ENCODE assay signal across 6 cellular contexts in the genomic region with DNA sequence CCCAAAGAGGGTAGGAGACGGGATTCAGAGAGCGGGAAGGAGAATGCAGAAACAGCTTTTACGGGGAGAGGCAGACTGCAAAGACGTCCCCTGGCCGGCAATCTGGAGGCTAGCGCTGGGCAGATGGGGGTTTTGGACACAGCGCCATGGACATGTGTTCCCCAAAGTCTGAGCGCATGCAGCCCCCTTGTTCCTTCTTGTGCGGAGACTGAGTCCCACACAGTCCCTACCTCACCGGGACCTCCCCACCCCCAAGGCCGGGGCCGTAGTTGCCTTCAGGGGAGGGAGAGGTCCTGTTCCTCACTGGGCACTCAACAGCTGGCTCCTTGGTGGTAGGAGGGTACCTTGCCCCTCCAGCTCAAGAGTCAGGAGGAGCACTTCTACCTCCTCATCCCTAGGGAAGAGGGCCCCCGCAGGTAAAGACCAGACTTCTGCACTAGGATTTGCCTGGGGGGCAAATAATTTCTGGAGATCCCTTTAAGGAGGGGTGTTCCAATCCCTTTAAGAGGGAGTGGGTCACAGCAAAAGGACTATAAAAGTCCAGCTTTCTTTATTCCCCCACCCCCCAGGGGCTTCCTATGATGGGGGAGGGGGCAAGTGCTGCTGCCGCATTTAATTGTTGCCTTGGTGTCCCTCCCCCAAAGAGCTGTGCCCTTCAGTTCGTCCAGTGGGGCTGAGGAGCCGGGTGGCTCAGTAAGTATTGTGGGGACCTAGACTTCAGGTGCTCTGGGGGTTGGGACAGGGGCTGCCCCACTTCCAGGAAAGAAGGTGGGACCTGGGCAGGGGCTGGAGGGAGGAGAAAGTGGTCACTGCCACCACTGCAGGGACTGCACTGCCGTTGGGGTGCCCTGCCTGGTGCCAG. TPM values are rescaled to one million over a fixed set of nuclear protein-coding genes. Genes with fewer than 3 reads are reported as not detected.
DNase-seq lines count a peak whose midpoint lies in the region; ATAC-seq, FAIRE-seq and TF ChIP-seq lines count a peak whose summit lies in the region.

No MANE protein-coding gene starts in this region.

- 0 out of 2 replicates have a peak overlapping the region, but pooled peaks have one; percentile 22 for H3K9ac ChIP-seq in HepG2 (ENCODE audit: insufficient read depth, low read depth, low read length)

- FAIRE-seq in HepG2 (lab: Jason Lieb, UNC) = no peak

- H3K4me3 ChIP-seq in HepG2 (replicated peaks in 1 of 3; ENCODE audit: insufficient read depth in 1 of 3, low read depth in 2 of 3, low read length in 3 of 3) (peak overlapping the region in 1 of 3 experiments; percentile 68; a peak in 1 of 6 replicates), right lobe of liver (no peak overlapping the region), iPS DF 6.9 (ENCODE audit: low read length) (peak overlapping the region; percentile 55; the same call in 1 of the 2 replicates)

- no peaks in the 10 kb centered on the region for H3K36me3 ChIP-seq in HepG2 (replicated peaks in 1 of 2; ENCODE audit: control insufficient read depth in 1 of 2, insufficient read depth in 2 of 2, low read length in 2 of 2)
- H3K36me3 ChIP-seq in right lobe of liver = no peaks in the 10 kb centered on the region
- H3K36me3 ChIP-seq in iPS DF 6.9 (ENCODE audit: control insufficient read depth, insufficient read depth, low read length) = no peaks in the 10 kb centered on the region; the same call in 1 of the 2 replicates

- no peak for ATAC-seq in HepG2
- ATAC-seq in right lobe of liver = no peak
- no peak for ATAC-seq in HG03135 (IDR thresholded peaks at IDR 0.05; ENCODE audit: unreplicated experiment)
- no peak for ATAC-seq in HG02798 (IDR thresholded peaks at IDR 0.05; ENCODE audit: poor library complexity, unreplicated experiment)

- DNase-seq in HepG2 (ENCODE audit: low spot score) (no peak), right lobe of liver (no peak), iPS DF 6.9 (ENCODE audit: low read depth, low spot score) (no peak), HPDE6-E6E7 (ENCODE audit: extremely low spot score) (no peak)

- H3K79me2 ChIP-seq in HepG2 (ENCODE audit: insufficient read depth, low read length) = no peaks in the 10 kb centered on the region

- POLR2A ChIA-PET in HepG2 (lab: Yijun Ruan, JAX) = interaction anchor here (0.7 kb wide), 1 partner anchor 18 kb away, joined by 3 read pairs; no protein-coding TSS in a partner anchor

- no peak overlapping the region for H2AFZ ChIP-seq in HepG2 (ENCODE audit: low read length)

- intact Hi-C loops in HepG2 (cut with micrococcal nuclease; ENCODE audit: unreplicated experiment) (no loop called here), right lobe of liver (cut with DNase I) (no loop called here)

- TF ChIP-seq CTCF in HepG2 (CRISPR knock-in tag; IDR thresholded peaks at IDR 0.05) (no peak), right lobe of liver (IDR thresholded peaks at IDR 0.05) (no peak)

- no peaks in the 10 kb centered on the region for H4K20me1 ChIP-seq in HepG2 (ENCODE audit: insufficient read depth, low read length)

- H3K27me3 ChIP-seq in HepG2 (ENCODE audit: control insufficient read depth in 1 of 2, insufficient read depth in 2 of 2, low read length in 2 of 2) = peaks cover 5 to 54% of the 10 kb centered on the region in 2 experiments; a peak in 4 of 5 replicates
- no peaks in the 10 kb centered on the region for H3K27me3 ChIP-seq in right lobe of liver
- H3K27me3 ChIP-seq in iPS DF 6.9 (ENCODE audit: control insufficient read depth, insufficient read depth, low read length) = no peaks in the 10 kb centered on the region; the same call in 1 of the 2 replicates

- peak overlapping the region; percentile 70 for H3K4me2 ChIP-seq in HepG2 (ENCODE audit: low read depth, low read length)

- no peak for TF ChIP-seq RAD21 in HepG2 (CRISPR knock-in tag; IDR thresholded peaks at IDR 0.05)

- H3K27ac ChIP-seq in HepG2 (ENCODE audit: extremely low read length, insufficient read depth, low read length) (no peak overlapping the region), right lobe of liver (no peak overlapping the region), iPS DF 6.9 (ENCODE audit: low read length) (no peak overlapping the region)

- in situ Hi-C loops in HepG2 (cut with HindIII; ENCODE audit: extremely low pct_ligation_motif_present, low pct_unique_long_range_greater_than_20kb) = no loop called here

- TF ChIP-seq POLR2A in HepG2 (IDR thresholded peaks at IDR 0.05; ENCODE audit: insufficient read depth in 1 of 2, low read depth in 2 of 2, low read length in 2 of 2) (no peak), right lobe of liver (IDR thresholded peaks at IDR 0.05) (no peak)

- CTCF ChIA-PET in HepG2 (lab: Yijun Ruan, JAX; ENCODE audit: low intra/inter-chr PET ratio, low total read pairs) = no interaction called here

- H3K9me3 ChIP-seq in HepG2 (ENCODE audit: low read length) = no peaks in the 10 kb centered on the region
- H3K9me3 ChIP-seq in right lobe of liver = no peaks in the 10 kb centered on the region
- H3K9me3 ChIP-seq in iPS DF 6.9 (ENCODE audit: control insufficient read depth, insufficient read depth, low read length) = no peaks in the 10 kb centered on the region

- BruUV-seq in HepG2 (replicated peaks; lab: Mats Ljungman, UMichigan) = no TSS peak

- WGBS in HepG2 (ENCODE audit: low lambda C conversion rate) = 23% methylated on average over 11 of the region's 17 CpGs
- WGBS in right lobe of liver (ENCODE audit: insufficient coverage, low coverage, low lambda C conversion rate, missing lambda C conversion rate) = 8% methylated on average over 9 of the region's 17 CpGs
- WGBS in iPS DF 6.9 (ENCODE audit: insufficient coverage, insufficient read length) = no CpG with 5 or more reads among the region's 17 CpGs

- H3K4me1 ChIP-seq in HepG2 (ENCODE audit: insufficient read depth, low read length) = peaks cover 57% of the 10 kb centered on the region
- H3K4me1 ChIP-seq in right lobe of liver = peaks cover 0 to 10% (median 2%) of the 10 kb centered on the region in 4 donors
- peaks cover 16% of the 10 kb centered on the region for H3K4me1 ChIP-seq in iPS DF 6.9 (ENCODE audit: control insufficient read depth, insufficient read depth, low read length)

- TF ChIP-seq EP300 in HepG2 (IDR thresholded peaks at IDR 0.05; ENCODE audit: low read depth in 2 of 2, low read length in 2 of 2) (no peak), HepG2 (CRISPR knock-in tag; IDR thresholded peaks at IDR 0.05; ENCODE audit: borderline replicate concordance) (no peak)

RNA-seq across cellular contexts. Expression of gene BAHD1, which starts 3.6 kb away (rescaled TPM):
- total RNA-seq in HepG2 (2016; rRNA removed; fragmentation: Illumina TruSeq; extraction: Trizol) = 8.1 and 8.7 TPM in 2 replicates
- total RNA-seq in HepG2 (2016; cell fraction: cytosol; rRNA removed; fragmentation: Illumina TruSeq; extraction: Trizol; ENCODE audit: low read depth) = 1.8 and 1.9 TPM in 2 replicates
- 7.1 and 8.8 TPM in 2 replicates for total RNA-seq in HepG2 (2016; cell fraction: insoluble cytoplasmic fraction; rRNA removed; fragmentation: Illumina TruSeq; extraction: Trizol)
- 4.5 and 4.7 TPM in 2 replicates for total RNA-seq in HepG2 (2016; cell fraction: membrane; rRNA removed; fragmentation: Illumina TruSeq; extraction: Trizol)
- total RNA-seq in HepG2 (2016; cell fraction: nucleus; rRNA removed; fragmentation: Illumina TruSeq; extraction: Trizol) = 9.6 and 13.1 TPM in 2 replicates
- 3.3 and 3.8 TPM in 2 replicates for polyA plus RNA-seq in HepG2 (2011; rRNA removed)
- 2.3 and 2.4 TPM in 2 replicates for polyA plus RNA-seq in HepG2 (2011; cell fraction: cytosol; rRNA removed)
- 9.7 and 10.3 TPM in 2 replicates for polyA plus RNA-seq in HepG2 (2011; cell fraction: nucleus; rRNA removed)
- 6.2 and 8.0 TPM in 2 replicates for polyA plus RNA-seq in HepG2 (2012)
- polyA plus RNA-seq in HepG2 (2016; cell fraction: cytosol; fragmentation: Illumina TruSeq; extraction: Trizol; ENCODE audit: low read depth) = 0.53 and 0.62 TPM in 2 replicates
- 8.2 and 10.1 TPM in 2 replicates for polyA plus RNA-seq in HepG2 (2016; cell fraction: insoluble cytoplasmic fraction; fragmentation: Illumina TruSeq; extraction: Trizol; ENCODE audit: low read depth)
- 2.1 and 2.2 TPM in 2 replicates for polyA plus RNA-seq in HepG2 (2016; cell fraction: membrane; fragmentation: Illumina TruSeq; extraction: Trizol; ENCODE audit: low read depth)
- polyA plus RNA-seq in HepG2 (2016; cell fraction: nucleus; fragmentation: Illumina TruSeq; extraction: Trizol; ENCODE audit: insufficient read depth, low read depth) = 14.7 and 18.8 TPM in 2 replicates
- polyA minus RNA-seq in HepG2 (2011; rRNA and poly(A)+ RNA removed; ENCODE audit: low replicate concordance) = 6.1 and 10.5 TPM in 2 replicates
- 3.0 and 3.5 TPM in 2 replicates for polyA minus RNA-seq in HepG2 (2011; cell fraction: cytosol; rRNA and poly(A)+ RNA removed)
- 5.3 and 9.8 TPM in 2 replicates for polyA minus RNA-seq in HepG2 (2011; cell fraction: nucleus; rRNA and poly(A)+ RNA removed)
- 10 to 100 TPM in 1 of 6 experiments, 1 to 10 TPM in 5; 6.5 to 10.5 (median 9.0) TPM for total RNA-seq in right lobe of liver

RNA-seq across cellular contexts. Expression of gene IVD, which starts 31.5 kb away (rescaled TPM):
- total RNA-seq in HepG2 (2016; rRNA removed; fragmentation: Illumina TruSeq; extraction: Trizol) (48.0 and 61.3 TPM in 2 replicates), right lobe of liver (100 to 1,000 TPM in 3 of 6 experiments, 10 to 100 TPM in 3; 89.7 to 231 (median 122) TPM)
- 10.0 and 11.4 TPM in 2 replicates for total RNA-seq in HepG2 (2016; cell fraction: cytosol; rRNA removed; fragmentation: Illumina TruSeq; extraction: Trizol; ENCODE audit: low read depth)
- 52.6 and 57.5 TPM in 2 replicates for total RNA-seq in HepG2 (2016; cell fraction: insoluble cytoplasmic fraction; rRNA removed; fragmentation: Illumina TruSeq; extraction: Trizol)
- total RNA-seq in HepG2 (2016; cell fraction: membrane; rRNA removed; fragmentation: Illumina TruSeq; extraction: Trizol) = 16.7 and 18.2 TPM in 2 replicates
- 53.6 and 56.9 TPM in 2 replicates for total RNA-seq in HepG2 (2016; cell fraction: nucleus; rRNA removed; fragmentation: Illumina TruSeq; extraction: Trizol)
- 53.9 and 56.6 TPM in 2 replicates for polyA plus RNA-seq in HepG2 (2011; rRNA removed)
- 51.5 and 58.7 TPM in 2 replicates for polyA plus RNA-seq in HepG2 (2011; cell fraction: cytosol; rRNA removed)
- polyA plus RNA-seq in HepG2 (2011; cell fraction: nucleus; rRNA removed) = 50.0 and 59.6 TPM in 2 replicates
- 38.1 and 46.1 TPM in 2 replicates for polyA plus RNA-seq in HepG2 (2012)
- 4.8 and 5.5 TPM in 2 replicates for polyA plus RNA-seq in HepG2 (2016; cell fraction: cytosol; fragmentation: Illumina TruSeq; extraction: Trizol; ENCODE audit: low read depth)
- 49.0 and 58.9 TPM in 2 replicates for polyA plus RNA-seq in HepG2 (2016; cell fraction: insoluble cytoplasmic fraction; fragmentation: Illumina TruSeq; extraction: Trizol; ENCODE audit: low read depth)
- polyA plus RNA-seq in HepG2 (2016; cell fraction: membrane; fragmentation: Illumina TruSeq; extraction: Trizol; ENCODE audit: low read depth) = 9.2 and 11.0 TPM in 2 replicates
- polyA plus RNA-seq in HepG2 (2016; cell fraction: nucleus; fragmentation: Illumina TruSeq; extraction: Trizol; ENCODE audit: insufficient read depth, low read depth) = 72.4 and 89.1 TPM in 2 replicates
- polyA minus RNA-seq in HepG2 (2011; rRNA and poly(A)+ RNA removed; ENCODE audit: low replicate concordance) = 75.5 and 101 TPM in 2 replicates
- 31.7 and 40.8 TPM in 2 replicates for polyA minus RNA-seq in HepG2 (2011; cell fraction: cytosol; rRNA and poly(A)+ RNA removed)
- polyA minus RNA-seq in HepG2 (2011; cell fraction: nucleus; rRNA and poly(A)+ RNA removed) = 71.8 and 74.3 TPM in 2 replicates

RNA-seq across cellular contexts. Expression of gene CHST14, which starts 33.7 kb away (rescaled TPM):
- 6.4 and 12.4 TPM in 2 replicates for total RNA-seq in HepG2 (2016; rRNA removed; fragmentation: Illumina TruSeq; extraction: Trizol)
- 1.7 and 1.9 TPM in 2 replicates for total RNA-seq in HepG2 (2016; cell fraction: cytosol; rRNA removed; fragmentation: Illumina TruSeq; extraction: Trizol; ENCODE audit: low read depth)
- total RNA-seq in HepG2 (2016; cell fraction: insoluble cytoplasmic fraction; rRNA removed; fragmentation: Illumina TruSeq; extraction: Trizol) = 5.9 and 12.8 TPM in 2 replicates
- 6.3 and 7.3 TPM in 2 replicates for total RNA-seq in HepG2 (2016; cell fraction: membrane; rRNA removed; fragmentation: Illumina TruSeq; extraction: Trizol)
- 12.7 and 15.0 TPM in 2 replicates for total RNA-seq in HepG2 (2016; cell fraction: nucleus; rRNA removed; fragmentation: Illumina TruSeq; extraction: Trizol)
- 8.6 and 8.9 TPM in 2 replicates for polyA plus RNA-seq in HepG2 (2011; rRNA removed)
- polyA plus RNA-seq in HepG2 (2011; cell fraction: cytosol; rRNA removed) = 9.6 and 9.8 TPM in 2 replicates
- 4.4 and 4.5 TPM in 2 replicates for polyA plus RNA-seq in HepG2 (2011; cell fraction: nucleus; rRNA removed)
- polyA plus RNA-seq in HepG2 (2012) = 9.6 and 9.8 TPM in 2 replicates
- 3.1 and 3.8 TPM in 2 replicates for polyA plus RNA-seq in HepG2 (2016; cell fraction: cytosol; fragmentation: Illumina TruSeq; extraction: Trizol; ENCODE audit: low read depth)
- polyA plus RNA-seq in HepG2 (2016; cell fraction: insoluble cytoplasmic fraction; fragmentation: Illumina TruSeq; extraction: Trizol; ENCODE audit: low read depth) = 10.8 and 12.3 TPM in 2 replicates
- 6.3 and 7.2 TPM in 2 replicates for polyA plus RNA-seq in HepG2 (2016; cell fraction: membrane; fragmentation: Illumina TruSeq; extraction: Trizol; ENCODE audit: low read depth)
- 35.3 and 38.8 TPM in 2 replicates for polyA plus RNA-seq in HepG2 (2016; cell fraction: nucleus; fragmentation: Illumina TruSeq; extraction: Trizol; ENCODE audit: insufficient read depth, low read depth)
- polyA minus RNA-seq in HepG2 (2011; rRNA and poly(A)+ RNA removed; ENCODE audit: low replicate concordance) = 10.7 and 13.2 TPM in 2 replicates
- polyA minus RNA-seq in HepG2 (2011; cell fraction: cytosol; rRNA and poly(A)+ RNA removed) = 7.1 and 8.4 TPM in 2 replicates
- 3.0 and 3.2 TPM in 2 replicates for polyA minus RNA-seq in HepG2 (2011; cell fraction: nucleus; rRNA and poly(A)+ RNA removed)
- 1 to 10 TPM; 2.9 to 5.7 (median 4.8) TPM for total RNA-seq in right lobe of liver

RNA-seq across cellular contexts. Expression of gene KNSTRN, which starts 54.6 kb away (rescaled TPM):
- 62.3 and 82.1 TPM in 2 replicates for total RNA-seq in HepG2 (2016; rRNA removed; fragmentation: Illumina TruSeq; extraction: Trizol)
- total RNA-seq in HepG2 (2016; cell fraction: cytosol; rRNA removed; fragmentation: Illumina TruSeq; extraction: Trizol; ENCODE audit: low read depth) = 28.6 and 31.3 TPM in 2 replicates
- 60.3 and 80.7 TPM in 2 replicates for total RNA-seq in HepG2 (2016; cell fraction: insoluble cytoplasmic fraction; rRNA removed; fragmentation: Illumina TruSeq; extraction: Trizol)
- total RNA-seq in HepG2 (2016; cell fraction: membrane; rRNA removed; fragmentation: Illumina TruSeq; extraction: Trizol) = 43.2 and 48.2 TPM in 2 replicates
- total RNA-seq in HepG2 (2016; cell fraction: nucleus; rRNA removed; fragmentation: Illumina TruSeq; extraction: Trizol) = 31.0 and 33.7 TPM in 2 replicates
- polyA plus RNA-seq in HepG2 (2011; rRNA removed) = 12.9 and 20.3 TPM in 2 replicates
- 11.9 and 12.5 TPM in 2 replicates for polyA plus RNA-seq in HepG2 (2011; cell fraction: cytosol; rRNA removed)
- polyA plus RNA-seq in HepG2 (2011; cell fraction: nucleus; rRNA removed) = 10.3 and 10.6 TPM in 2 replicates
- 13.8 and 21.5 TPM in 2 replicates for polyA plus RNA-seq in HepG2 (2012)
- 15.1 and 18.4 TPM in 2 replicates for polyA plus RNA-seq in HepG2 (2016; cell fraction: cytosol; fragmentation: Illumina TruSeq; extraction: Trizol; ENCODE audit: low read depth)
- polyA plus RNA-seq in HepG2 (2016; cell fraction: insoluble cytoplasmic fraction; fragmentation: Illumina TruSeq; extraction: Trizol; ENCODE audit: low read depth) = 70.7 and 72.8 TPM in 2 replicates
- 25.7 and 26.6 TPM in 2 replicates for polyA plus RNA-seq in HepG2 (2016; cell fraction: membrane; fragmentation: Illumina TruSeq; extraction: Trizol; ENCODE audit: low read depth)
- 48.7 and 55.8 TPM in 2 replicates for polyA plus RNA-seq in HepG2 (2016; cell fraction: nucleus; fragmentation: Illumina TruSeq; extraction: Trizol; ENCODE audit: insufficient read depth, low read depth)
- 9.8 and 86.6 TPM in 2 replicates for polyA minus RNA-seq in HepG2 (2011; rRNA and poly(A)+ RNA removed; ENCODE audit: low replicate concordance)
- 9.2 and 11.1 TPM in 2 replicates for polyA minus RNA-seq in HepG2 (2011; cell fraction: cytosol; rRNA and poly(A)+ RNA removed)
- 17.2 and 23.4 TPM in 2 replicates for polyA minus RNA-seq in HepG2 (2011; cell fraction: nucleus; rRNA and poly(A)+ RNA removed)
- 10 to 100 TPM in 4 of 6 experiments, 1 to 10 TPM in 2; 5.4 to 17.2 (median 11.2) TPM for total RNA-seq in right lobe of liver
